ENCODE assay signal across 12 cellular contexts in the genomic region with DNA sequence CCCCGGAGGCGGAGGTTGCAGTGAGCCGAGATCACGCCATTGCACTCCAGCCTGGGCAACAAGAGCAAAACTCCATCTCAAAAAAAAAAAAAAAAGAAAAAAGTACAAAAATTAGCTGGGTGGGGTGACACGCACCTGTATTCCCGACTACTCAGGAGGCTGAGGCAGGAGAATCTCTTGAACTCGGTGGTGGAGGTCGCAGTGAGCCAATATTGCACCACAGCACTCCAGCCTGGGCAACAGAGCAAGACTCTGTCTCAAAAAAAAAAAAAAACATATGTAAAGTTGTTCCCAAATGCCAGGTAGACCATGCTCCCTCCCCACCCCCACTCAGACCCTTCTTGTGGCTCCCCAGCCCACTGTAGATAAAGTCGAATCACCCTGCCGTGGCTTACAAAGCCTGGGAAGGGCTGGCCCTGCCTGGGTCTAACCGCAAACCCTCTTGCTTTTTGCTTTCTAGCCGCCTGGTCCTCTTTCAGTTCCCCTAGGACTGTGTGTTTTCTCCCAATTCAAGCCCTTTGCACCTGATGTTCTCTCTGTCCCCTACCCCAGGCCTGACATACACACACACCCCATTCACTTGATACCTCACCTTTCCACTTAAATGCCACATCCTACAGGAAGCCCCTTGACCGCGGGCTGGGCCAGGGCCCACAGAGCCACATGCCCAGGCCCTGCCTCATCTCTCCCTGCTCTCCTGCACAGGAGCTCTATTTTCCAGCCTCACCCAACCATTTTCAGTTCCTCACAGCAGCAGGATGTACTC. TPM values are rescaled to one million over a fixed set of nuclear protein-coding genes. Genes with fewer than 3 reads are reported as not detected.
DNase-seq lines count a peak whose midpoint lies in the region; ATAC-seq and TF ChIP-seq lines count a peak whose summit lies in the region.
"Had no signal": no experiment of that assay in that cellular context is flagged by ENCODE, and none has a peak within 500 bp of the region (broad histone marks: within the 10 kb centered on the region; RNA-seq: fewer than 3 reads in every experiment).

No MANE protein-coding gene starts in this region.

- TF ChIP-seq POLR2A in ovary (IDR thresholded peaks at IDR 0.05) = no peak

- H3K36me3 ChIP-seq in OCI-LY3 (replicated peaks; ENCODE audit: low read depth, low read length) (peaks cover 14% of the 10 kb centered on the region), upper lobe of right lung (no peaks in the 10 kb centered on the region), ovary (no peaks in the 10 kb centered on the region)
- H3K36me3 ChIP-seq: pancreas had no signal

- H2AFZ ChIP-seq in OCI-LY3 (ENCODE audit: low read depth, low read length) = no peak overlapping the region

- ATAC-seq in Right ventricle myocardium inferior = no peak
- ATAC-seq in left ventricle myocardium superior = no peak
- peak; percentile 77 for ATAC-seq in HG02763 (IDR thresholded peaks at IDR 0.05; ENCODE audit: unreplicated experiment)
- ATAC-seq in upper lobe of right lung = peak; percentile 29
- ATAC-seq: esophagus mucosa, pancreas had no signal

- DNase-seq in Right ventricle myocardium inferior (ENCODE audit: missing footprints) (peak; percentile 48), left ventricle myocardium superior (no peak), upper lobe of right lung (no peak), ovary (no peak), NCI-H526 (lab: John Stamatoyannopoulos, UW) (no peak), HPDE6-E6E7 (ENCODE audit: extremely low spot score) (no peak)
- DNase-seq: NCI-H1092 treated with DMSO at 0.1 percent for 48 hours, pancreas had no signal

- peak overlapping the region; percentile 70 for H3K27ac ChIP-seq in OCI-LY3 (ENCODE audit: low read length)
- H3K27ac ChIP-seq in upper lobe of right lung = no peak overlapping the region
- H3K27ac ChIP-seq in ovary = no peak overlapping the region
- H3K27ac ChIP-seq: pancreas had no signal

- TF ChIP-seq EP300 in ovary (IDR thresholded peaks at IDR 0.05) = no peak

- peak overlapping the region; percentile 83 for H3K4me2 ChIP-seq in OCI-LY3 (ENCODE audit: low read length)

- TF ChIP-seq CTCF in OCI-LY3 (IDR thresholded peaks at IDR 0.05; ENCODE audit: low read depth, low read length) = no peak
- no peak for TF ChIP-seq CTCF in upper lobe of right lung (IDR thresholded peaks at IDR 0.05)
- no peak for TF ChIP-seq CTCF in ovary (IDR thresholded peaks at IDR 0.05)

- H3K9ac ChIP-seq in OCI-LY3 (ENCODE audit: low read length) = peak overlapping the region; percentile 7; the same call in 1 of the 2 replicates

- no peaks in the 10 kb centered on the region for H3K79me2 ChIP-seq in OCI-LY3 (ENCODE audit: low read length)

- H3K4me1 ChIP-seq in OCI-LY3 (ENCODE audit: low read length) = peaks cover 23% of the 10 kb centered on the region
- no peaks in the 10 kb centered on the region for H3K4me1 ChIP-seq in upper lobe of right lung
- H3K4me1 ChIP-seq in ovary (ENCODE audit: insufficient read depth) = no peaks in the 10 kb centered on the region
- H3K4me1 ChIP-seq: pancreas had no signal

- H3K4me3 ChIP-seq in OCI-LY3 (ENCODE audit: low read length) (peak overlapping the region; percentile 42), upper lobe of right lung (no peak overlapping the region), ovary (no peak overlapping the region)
- H3K4me3 ChIP-seq: pancreas had no signal

- WGBS in ovary, 3 donors = 91 to 93% (median 91%) methylated on average over 14 of the region's 14 CpGs

- peaks cover 5% of the 10 kb centered on the region; the same call in 1 of the 2 replicates for H4K20me1 ChIP-seq in OCI-LY3 (ENCODE audit: insufficient read depth, low read length)

- intact Hi-C loops in Right ventricle myocardium inferior (cut with DNase I) (no loop called here), left ventricle myocardium superior (cut with micrococcal nuclease) (no loop called here), upper lobe of right lung (cut with DNase I) (no loop called here), ovary (cut with DNase I) (no loop called here)

- H3K27me3 ChIP-seq in OCI-LY3 (ENCODE audit: low read depth, low read length) (peaks cover 3% of the 10 kb centered on the region; the same call in 1 of the 2 replicates), upper lobe of right lung (no peaks in the 10 kb centered on the region), ovary (no peaks in the 10 kb centered on the region)
- H3K27me3 ChIP-seq: pancreas had no signal

- H3K9me3 ChIP-seq in OCI-LY3 (ENCODE audit: insufficient read depth, low read length) (no peaks in the 10 kb centered on the region), upper lobe of right lung (no peaks in the 10 kb centered on the region), ovary (no peaks in the 10 kb centered on the region)
- H3K9me3 ChIP-seq: pancreas had no signal

RNA-seq across cellular contexts. Expression of a gene that starts 34.4 kb away (rescaled TPM):
- total RNA-seq in Right ventricle myocardium inferior = 3.1 TPM
- total RNA-seq in left ventricle myocardium superior = 1.8 TPM
- total RNA-seq in upper lobe of right lung = 12.1 TPM
- 1 to 10 TPM in 6 of 7 donors, under 1 TPM in 1; 0.95 to 6.1 (median 2.6) TPM for total RNA-seq in ovary
- 1 to 10 TPM; 1.0 to 2.6 TPM for polyA plus RNA-seq in ovary
- total RNA-seq: RPMI7951 had no signal

RNA-seq across cellular contexts. Expression of a gene that starts 35.6 kb away (rescaled TPM):
- total RNA-seq in Right ventricle myocardium inferior = 660 TPM
- 674 TPM for total RNA-seq in left ventricle myocardium superior
- total RNA-seq in upper lobe of right lung = 215 TPM
- total RNA-seq in ovary = 100 to 1,000 TPM; 247 to 527 (median 267) TPM
- polyA plus RNA-seq in ovary = 100 to 1,000 TPM; 215 to 391 TPM

Comparison
In these comparisons a context has a peak if more than half of its experiments do, and no peak if none do; other contexts are left out.
1. ATAC-seq: peak in HG02763 (single experiment) and upper lobe of right lung (single experiment); none in Right ventricle myocardium inferior (single experiment) and left ventricle myocardium superior (single experiment).